ENCODE assay signal across 10 cellular contexts in the genomic region with DNA sequence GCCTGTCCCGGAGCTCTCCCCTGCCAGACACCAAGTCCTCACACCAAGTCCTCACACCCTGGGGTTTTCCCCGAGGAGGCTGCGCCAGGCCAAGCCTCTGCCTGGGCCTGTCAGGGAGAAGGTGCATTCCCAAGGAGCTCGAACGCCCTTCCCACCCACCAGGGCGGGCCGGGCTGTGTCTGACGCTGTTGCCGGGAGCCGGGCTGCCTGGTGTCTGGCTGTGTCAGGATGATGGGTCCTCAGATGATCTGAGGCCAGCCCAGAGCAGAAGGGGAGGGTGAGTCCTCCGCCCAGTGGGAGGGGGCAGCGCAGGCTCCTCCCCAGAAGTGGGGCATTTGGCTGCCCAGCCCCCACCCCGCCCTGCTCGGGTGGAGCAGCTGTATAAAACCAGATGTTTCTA. TPM values are rescaled to one million over a fixed set of nuclear protein-coding genes. Genes with fewer than 3 reads are reported as not detected.
DNase-seq lines count a peak whose midpoint lies in the region; FAIRE-seq and TF ChIP-seq lines count a peak whose summit lies in the region.
"Had no signal": no experiment of that assay in that cellular context is flagged by ENCODE, and none has a peak within 500 bp of the region (broad histone marks: within the 10 kb centered on the region; RNA-seq: fewer than 3 reads in every experiment).

No MANE protein-coding gene starts in this region.

- peak overlapping the region; percentile 56 for H3K27ac ChIP-seq in skeletal muscle tissue (ENCODE audit: low read depth, low read length)

- H3K27me3 ChIP-seq in bronchial epithelial cell (ENCODE audit: control insufficient read depth, insufficient read depth, low read length) = peaks cover 4% of the 10 kb centered on the region
- H3K27me3 ChIP-seq in skeletal muscle tissue (ENCODE audit: control insufficient read depth in 3 of 3, insufficient read depth in 3 of 3, low read length in 3 of 3) = peaks cover 19 to 44% (median 27%) of the 10 kb centered on the region in 3 donors

- H3K27me3 Mint-ChIP-seq in activated naive CD4-positive, alpha-beta T cell treated with anti-CD3 and anti-CD28 coated beads for 36 hours (ENCODE audit: low read depth) = peaks cover 42% of the 10 kb centered on the region

- H3K4me1 ChIP-seq in skeletal muscle tissue (ENCODE audit: control insufficient read depth in 3 of 3, insufficient read depth in 3 of 3, low read length in 3 of 3) = no peaks in the 10 kb centered on the region

- H3K4me3 ChIP-seq in bronchial epithelial cell (ENCODE audit: low read depth, low read length) (no peak overlapping the region), skeletal muscle tissue (ENCODE audit: low read length in 3 of 3) (no peak overlapping the region)

- no peak overlapping the region for H3K9ac ChIP-seq in skeletal muscle tissue (ENCODE audit: low read depth in 1 of 3, low read length in 3 of 3)

- peak; percentile 95 for DNase-seq in HK-2 (ENCODE audit: unreplicated experiment)
- DNase-seq in bronchial epithelial cell (ENCODE audit: low read depth) = peak; percentile 93
- DNase-seq in iPS-NIHi7 (ENCODE audit: extremely low spot score) = peak; percentile 50
- no peak for DNase-seq in stimulated activated CD4-positive, alpha-beta T cell treated with anti-CD3 and anti-CD28 coated beads, Interleukin-2, amount 100 ng/mL, for 48 hours
- DNase-seq in NCI-H2196 treated with DMSO at 0.1 percent for 48 hours (lab: John Stamatoyannopoulos, UW; ENCODE audit: unreplicated experiment) = no peak
- no peak for DNase-seq in activated naive CD4-positive, alpha-beta T cell treated with anti-CD3 and anti-CD28 coated beads for 36 hours
- DNase-seq in NCI-H2196 (lab: John Stamatoyannopoulos, UW; ENCODE audit: unreplicated experiment) = no peak
- DNase-seq: stimulated activated CD4-positive, alpha-beta T cell treated with anti-CD3 and anti-CD28 coated beads, Interleukin-4, amount 100 ng/mL, for 1 hour had no signal

- no peak for TF ChIP-seq CTCF in bronchial epithelial cell (IDR thresholded peaks at IDR 0.05; ENCODE audit: insufficient read depth, low read length, severe bottlenecking)

- H3K9me3 ChIP-seq in skeletal muscle tissue (ENCODE audit: control insufficient read depth in 3 of 3, low read length in 3 of 3) = no peaks in the 10 kb centered on the region

- no peak overlapping the region for H3K27ac Mint-ChIP-seq in activated naive CD4-positive, alpha-beta T cell treated with anti-CD3 and anti-CD28 coated beads for 36 hours

- CTCF ChIA-PET in activated naive CD4-positive, alpha-beta T cell treated with anti-CD3 and anti-CD28 coated beads for 36 hours (lab: Charles Lee) = no interaction called here

- H3K4me3 Mint-ChIP-seq in activated naive CD4-positive, alpha-beta T cell treated with anti-CD3 and anti-CD28 coated beads for 36 hours = no peak overlapping the region

- H3K4me1 Mint-ChIP-seq in activated naive CD4-positive, alpha-beta T cell treated with anti-CD3 and anti-CD28 coated beads for 36 hours (ENCODE audit: low read depth) = no peaks in the 10 kb centered on the region

- H3K9me3 Mint-ChIP-seq in activated naive CD4-positive, alpha-beta T cell treated with anti-CD3 and anti-CD28 coated beads for 36 hours = peaks cover 9% of the 10 kb centered on the region

- H3K36me3 ChIP-seq in bronchial epithelial cell (ENCODE audit: control insufficient read depth, insufficient read depth, low read length) = no peaks in the 10 kb centered on the region
- no peaks in the 10 kb centered on the region for H3K36me3 ChIP-seq in skeletal muscle tissue (ENCODE audit: control insufficient read depth in 3 of 3, insufficient read depth in 3 of 3, low read length in 3 of 3)

- H3K36me3 Mint-ChIP-seq in activated naive CD4-positive, alpha-beta T cell treated with anti-CD3 and anti-CD28 coated beads for 36 hours (ENCODE audit: low read depth) = no peaks in the 10 kb centered on the region

- FAIRE-seq in bronchial epithelial cell (lab: Jason Lieb, UNC) = peak; percentile 73

- intact Hi-C loops in activated naive CD4-positive, alpha-beta T cell treated with anti-CD3 and anti-CD28 coated beads for 36 hours (cut with micrococcal nuclease) = no loop called here

RNA-seq across cellular contexts. Expression of a gene that starts 2.3 kb away (rescaled TPM):
- total RNA-seq in bronchial epithelial cell (0.13 and 0.26 TPM in 2 replicates), skeletal muscle tissue (under 0.01 TPM)
- not detected for total RNA-seq in activated naive CD4-positive, alpha-beta T cell treated with anti-CD3 and anti-CD28 coated beads for 36 hours
- total RNA-seq: SK-MEL-5 had no signal

RNA-seq across cellular contexts. Expression of a gene that starts 25.6 kb away (rescaled TPM):
- total RNA-seq in bronchial epithelial cell (not detected in 2 replicates), skeletal muscle tissue (7.8 TPM)
- total RNA-seq in activated naive CD4-positive, alpha-beta T cell treated with anti-CD3 and anti-CD28 coated beads for 36 hours = not detected
- total RNA-seq: SK-MEL-5 had no signal

RNA-seq across cellular contexts. Expression of a gene that starts 32.9 kb away (rescaled TPM):
- total RNA-seq in bronchial epithelial cell (1.1 and 3.2 TPM in 2 replicates), skeletal muscle tissue (4.7 TPM)
- 1 to 10 TPM; 5.8 to 6.6 TPM for total RNA-seq in activated naive CD4-positive, alpha-beta T cell treated with anti-CD3 and anti-CD28 coated beads for 36 hours

RNA-seq across cellular contexts. Expression of a gene that starts 34.9 kb away (rescaled TPM):
- not detected in 2 replicates for total RNA-seq in bronchial epithelial cell
- 4.2 TPM for total RNA-seq in skeletal muscle tissue
- not detected for total RNA-seq in activated naive CD4-positive, alpha-beta T cell treated with anti-CD3 and anti-CD28 coated beads for 36 hours
- total RNA-seq: SK-MEL-5 had no signal

Comparison
In these comparisons a context has a peak if more than half of its experiments do, and no peak if none do; other contexts are left out.
1. DNase-seq: peak in HK-2 (single experiment), bronchial epithelial cell (single experiment) and iPS-NIHi7 (single experiment); none in stimulated activated CD4-positive, alpha-beta T cell treated with anti-CD3 and anti-CD28 coated beads, Interleukin-2, amount 100 ng/mL, for 48 hours (0 of 2), NCI-H2196 treated with DMSO at 0.1 percent for 48 hours (single experiment), activated naive CD4-positive, alpha-beta T cell treated with anti-CD3 and anti-CD28 coated beads for 36 hours (single experiment) and NCI-H2196 (single experiment).